ENCODE assay signal across 16 cellular contexts in genomic region chr11:4465411-4465810, GRCh38. TPM values are rescaled to one million over a fixed set of nuclear protein-coding genes. Genes with fewer than 3 reads are reported as not detected.
DNase-seq lines count a peak whose midpoint lies in the region; ATAC-seq, FAIRE-seq and TF ChIP-seq lines count a peak whose summit lies in the region.
"Had no signal": no experiment of that assay in that cellular context is flagged by ENCODE, and none has a peak within 500 bp of the region (broad histone marks: within the 10 kb centered on the region; RNA-seq: fewer than 3 reads in every experiment).

No MANE protein-coding gene starts in this region.

- H3K27me3 ChIP-seq in H9 (ENCODE audit: insufficient read depth, low read length) (no peaks in the 10 kb centered on the region), NT2/D1 (ENCODE audit: insufficient read depth, insufficient read length) (no peaks in the 10 kb centered on the region), hepatocyte (no peaks in the 10 kb centered on the region), neutrophil (no peaks in the 10 kb centered on the region)
- H3K27me3 ChIP-seq: BLaER1 treated with 17β-estradiol and CSF1 and Interleukin-3, amounts not matched to agents 10 nM and 100 nM had no signal

- no peak overlapping the region for H2BK120ac ChIP-seq in H9 (ENCODE audit: low read depth, low read length, poor library complexity, severe bottlenecking)

- H3K27ac Mint-ChIP-seq in H9 (no peak overlapping the region), T-cell (no peak overlapping the region)
- H3K27ac Mint-ChIP-seq in activated T-cell treated with anti-CD3 and anti-CD28 coated beads, Interleukin-2, amount 50 U/mL, for 24 hours = no peak overlapping the region
- H3K27ac Mint-ChIP-seq: CD4-positive, CD25-positive, alpha-beta regulatory T cell had no signal

- H3K9me3 ChIP-seq in H9 (ENCODE audit: control insufficient read depth, low read depth, low read length) (no peaks in the 10 kb centered on the region), NT2/D1 (ENCODE audit: insufficient read depth, low read length) (peaks cover 37% of the 10 kb centered on the region), hepatocyte (ENCODE audit: low read depth) (no peaks in the 10 kb centered on the region), neutrophil (no peaks in the 10 kb centered on the region)

- H2BK12ac ChIP-seq in H9 (ENCODE audit: insufficient read length, low read depth, low read length) = no peak overlapping the region

- WGBS in H9 (ENCODE audit: extremely low coverage, insufficient read length, low lambda C conversion rate) = no CpG with 5 or more reads among the region's 1 CpG
- WGBS in hepatocyte (ENCODE audit: low lambda C conversion rate, missing lambda C conversion rate) = 38% methylated on average over 1 of the region's 1 CpG

- POLR2A ChIA-PET in T-cell (lab: Charles Lee) = no interaction called here

- no peak overlapping the region for H3K18ac ChIP-seq in H9 (ENCODE audit: insufficient read length, low read depth, low read length)

- no peaks in the 10 kb centered on the region for H4K20me1 ChIP-seq in H9 (ENCODE audit: control insufficient read depth, insufficient read depth, insufficient read length)
- H4K20me1 ChIP-seq in hepatocyte (ENCODE audit: insufficient read depth, poor library complexity, severe bottlenecking) = no peaks in the 10 kb centered on the region
- H4K20me1 ChIP-seq: BLaER1 treated with 17β-estradiol and CSF1 and Interleukin-3, amounts not matched to agents 10 nM and 100 nM had no signal

- H3K4me3 ChIP-seq in NT2/D1 (ENCODE audit: insufficient read length, low read depth) (no peak overlapping the region), hepatocyte (no peak overlapping the region), neutrophil (ENCODE audit: low read depth in 1 of 2, low read length in 1 of 2) (no peak overlapping the region)

- H2AFZ ChIP-seq in H9 (ENCODE audit: low read length) = no peak overlapping the region
- no peak overlapping the region for H2AFZ ChIP-seq in hepatocyte

- ATAC-seq in T-cell (replicated peaks in 1 of 4) = no peak
- no peak for ATAC-seq in GM18861 (IDR thresholded peaks at IDR 0.05; ENCODE audit: unreplicated experiment)

- no peak for TF ChIP-seq CTCF in H9 (conservative IDR thresholded peaks at IDR 0.05)
- no peak for TF ChIP-seq CTCF in hepatocyte (IDR thresholded peaks at IDR 0.05; ENCODE audit: poor library complexity)
- TF ChIP-seq CTCF in neutrophil (IDR thresholded peaks at IDR 0.05) = no peak

- no peaks in the 10 kb centered on the region for H3K79me1 ChIP-seq in H9 (ENCODE audit: insufficient read depth, low read depth, low read length, poor library complexity, severe bottlenecking)

- H3K27ac ChIP-seq in H9 (ENCODE audit: insufficient read length, low read depth, low read length) (peak overlapping the region; percentile 39), hepatocyte (peak overlapping the region; percentile 96), neutrophil (peak overlapping the region; percentile 4)

- H2BK5ac ChIP-seq in H9 (ENCODE audit: insufficient read length, low read length) = no peak overlapping the region

- H3K9ac ChIP-seq in H9 (ENCODE audit: extremely low read depth, insufficient read length, low read length) = no peak overlapping the region
- no peak overlapping the region for H3K9ac ChIP-seq in NT2/D1 (ENCODE audit: insufficient read length, low read depth)
- H3K9ac ChIP-seq: BLaER1 treated with 17β-estradiol and CSF1 and Interleukin-3, amounts not matched to agents 10 nM and 100 nM had no signal

- H3K4me2 ChIP-seq in H9 (ENCODE audit: insufficient read depth, insufficient read length, low read length) (no peak overlapping the region), hepatocyte (no peak overlapping the region)

- no peak overlapping the region for H3K14ac ChIP-seq in H9 (ENCODE audit: insufficient read depth, low read length)

- H2BK15ac ChIP-seq in H9 (ENCODE audit: low read depth, low read length) = no peak overlapping the region

- H3K4me1 Mint-ChIP-seq in H9 (peaks cover 22 to 29% of the 10 kb centered on the region in 2 experiments), T-cell (no peaks in the 10 kb centered on the region)
- H3K4me1 Mint-ChIP-seq in activated T-cell treated with anti-CD3 and anti-CD28 coated beads, Interleukin-2, amount 50 U/mL, for 24 hours (ENCODE audit: low read depth) = no peaks in the 10 kb centered on the region

- no peak overlapping the region for H4K5ac ChIP-seq in H9 (ENCODE audit: insufficient read length, low read depth, low read length)

- H2AK5ac ChIP-seq in H9 (ENCODE audit: insufficient read length, low read length) = no peak overlapping the region

- no peaks in the 10 kb centered on the region for H3K9me2 ChIP-seq in hepatocyte (replicated peaks; ENCODE audit: insufficient read depth)

- no peaks in the 10 kb centered on the region for H3K23me2 ChIP-seq in H9 (ENCODE audit: insufficient read length, low read depth, low read length, poor library complexity, severe bottlenecking)

- H3K4me3 Mint-ChIP-seq in H9 (no peak overlapping the region), T-cell (no peak overlapping the region)
- no peak overlapping the region for H3K4me3 Mint-ChIP-seq in activated T-cell treated with anti-CD3 and anti-CD28 coated beads, Interleukin-2, amount 50 U/mL, for 24 hours
- H3K4me3 Mint-ChIP-seq: CD4-positive, CD25-positive, alpha-beta regulatory T cell had no signal

- no peak overlapping the region for H4K91ac ChIP-seq in H9 (ENCODE audit: insufficient read length, low read depth, low read length)

- DNase-seq in H9 (no peak), NT2/D1 (ENCODE audit: low read depth, low spot score) (peak; percentile 9), hepatocyte (ENCODE audit: low spot score) (no peak), T-cell (no peak), urothelium cell line (ENCODE audit: low spot score) (no peak)
- no peak for DNase-seq in activated T-cell treated with anti-CD3 and anti-CD28 coated beads, Interleukin-2, amount 50 U/mL, for 24 hours
- DNase-seq: ACHN; CD4-positive, CD25-positive, alpha-beta regulatory T cell; IMR-90 had no signal

- H3K27me3 Mint-ChIP-seq in H9 (ENCODE audit: low read depth) (peaks cover 5% of the 10 kb centered on the region; the same call in 1 of the 2 replicates), T-cell (peaks cover 9 to 27% of the 10 kb centered on the region in 2 donors)
- peaks cover 27% of the 10 kb centered on the region for H3K27me3 Mint-ChIP-seq in activated T-cell treated with anti-CD3 and anti-CD28 coated beads, Interleukin-2, amount 50 U/mL, for 24 hours
- H3K27me3 Mint-ChIP-seq: CD4-positive, CD25-positive, alpha-beta regulatory T cell had no signal

- FAIRE-seq in urothelium cell line (lab: Jason Lieb, UNC) = no peak

- no peak overlapping the region for H4K8ac ChIP-seq in H9 (replicated peaks; ENCODE audit: insufficient read length, low read depth, low read length)

- no peaks in the 10 kb centered on the region; the same call in 1 of the 2 replicates for H3K4me1 ChIP-seq in H9 (ENCODE audit: insufficient read depth, low read length)
- no peaks in the 10 kb centered on the region for H3K4me1 ChIP-seq in NT2/D1 (ENCODE audit: insufficient read depth, insufficient read length)
- H3K4me1 ChIP-seq in hepatocyte (ENCODE audit: insufficient read depth) = peaks cover 36% of the 10 kb centered on the region
- H3K4me1 ChIP-seq in neutrophil (ENCODE audit: control insufficient read depth in 1 of 2, insufficient read depth in 1 of 2, low read depth in 1 of 2, low read length in 1 of 2) = peaks cover 48 to 54% of the 10 kb centered on the region in 2 experiments

- no peak overlapping the region for H3K56ac ChIP-seq in H9 (ENCODE audit: insufficient read length, low read depth, low read length)

- H3K79me2 ChIP-seq in H9 (ENCODE audit: insufficient read depth, low read length) (no peaks in the 10 kb centered on the region), hepatocyte (no peaks in the 10 kb centered on the region)

- H2BK20ac ChIP-seq in H9 (ENCODE audit: low read depth, low read length, poor library complexity, severe bottlenecking) = no peak overlapping the region

- CTCF ChIA-PET in T-cell (lab: Charles Lee) = interaction anchor here in 1 of 2 donors (0.5 kb wide), 1 partner anchor 351 kb away, joined by 3 read pairs; no protein-coding TSS in a partner anchor

- H3K23ac ChIP-seq in H9 (ENCODE audit: insufficient read length, low read depth, low read length) = no peak overlapping the region

- peaks cover 7 to 17% (median 15%) of the 10 kb centered on the region in 3 experiments; a peak in 6 of 7 replicates for H3K36me3 Mint-ChIP-seq in H9 (ENCODE audit: insufficient read depth in 1 of 3, low read depth in 3 of 3)
- no peaks in the 10 kb centered on the region for H3K36me3 Mint-ChIP-seq in T-cell
- H3K36me3 Mint-ChIP-seq in activated T-cell treated with anti-CD3 and anti-CD28 coated beads, Interleukin-2, amount 50 U/mL, for 24 hours (ENCODE audit: low read depth) = no peaks in the 10 kb centered on the region
- H3K36me3 Mint-ChIP-seq: CD4-positive, CD25-positive, alpha-beta regulatory T cell had no signal

- H3K36me3 ChIP-seq in NT2/D1 (ENCODE audit: insufficient read depth, insufficient read length, low read length) (no peaks in the 10 kb centered on the region), hepatocyte (replicated peaks; ENCODE audit: insufficient read depth, low read depth) (no peaks in the 10 kb centered on the region), neutrophil (no peaks in the 10 kb centered on the region)

- no peak overlapping the region for H3K4ac ChIP-seq in H9 (ENCODE audit: low read depth, low read length)

- H3K9me3 Mint-ChIP-seq in H9 (peaks cover 16 to 17% of the 10 kb centered on the region in 2 experiments), T-cell (peaks cover 7 to 12% (median 8%) of the 10 kb centered on the region in 3 donors)
- peaks cover 15% of the 10 kb centered on the region for H3K9me3 Mint-ChIP-seq in activated T-cell treated with anti-CD3 and anti-CD28 coated beads, Interleukin-2, amount 50 U/mL, for 24 hours

- H3T11ph ChIP-seq in H9 (ENCODE audit: low read length) = no peak overlapping the region

RNA-seq across cellular contexts. Expression of gene OR52K2, which starts 16.3 kb away (rescaled TPM):
- not detected in 2 replicates for total RNA-seq in H9 (2021)
- total RNA-seq in hepatocyte = not detected in 2 replicates
- polyA plus RNA-seq in hepatocyte = not detected in 2 replicates
- total RNA-seq in T-cell = not detected
- total RNA-seq: A172; CD4-positive, CD25-positive, alpha-beta regulatory T cell; Daoy; H4; HT-29; IMR-90 had no signal
- polyA plus RNA-seq: CD4-positive, CD25-positive, alpha-beta regulatory T cell; IMR-90 had no signal

RNA-seq across cellular contexts. Expression of gene OR52K1, which starts 17.0 kb away (rescaled TPM):
- not detected in 2 replicates for total RNA-seq in H9 (2021)
- 0.04 and 0.07 TPM in 2 replicates for total RNA-seq in hepatocyte
- polyA plus RNA-seq in hepatocyte = not detected in 2 replicates
- total RNA-seq in T-cell = not detected
- total RNA-seq: A172; CD4-positive, CD25-positive, alpha-beta regulatory T cell; Daoy; H4; HT-29; IMR-90 had no signal
- polyA plus RNA-seq: CD4-positive, CD25-positive, alpha-beta regulatory T cell; IMR-90 had no signal

Comparison
In these comparisons a context has a peak if more than half of its experiments do, and no peak if none do; other contexts are left out.
1. H3K27ac ChIP-seq: peak in every context shown above with its lines; median percentile 96 in hepatocyte; 39 in H9; 4 in neutrophil.